ENCODE assay signal across 17 cellular contexts in genomic region chr15:42603978-42604377, GRCh38. TPM values are rescaled to one million over a fixed set of nuclear protein-coding genes. Genes with fewer than 3 reads are reported as not detected.
DNase-seq lines count a peak whose midpoint lies in the region; ATAC-seq, FAIRE-seq and TF ChIP-seq lines count a peak whose summit lies in the region.
"Had no signal": no experiment of that assay in that cellular context is flagged by ENCODE, and none has a peak within 500 bp of the region (broad histone marks: within the 10 kb centered on the region; RNA-seq: fewer than 3 reads in every experiment).

No MANE protein-coding gene starts in this region.

- H3K36me3 ChIP-seq in CD4-positive, CD25-positive, alpha-beta regulatory T cell (ENCODE audit: control insufficient read depth, insufficient read depth, low read length): no peaks in the 10 kb centered on the region
- H3K36me3 ChIP-seq in OCI-LY7 (ENCODE audit: insufficient read depth, low read length) (peaks cover 44% of the 10 kb centered on the region), GM12878 (ENCODE audit: control insufficient read depth in 2 of 2, insufficient read depth in 2 of 2, low read length in 1 of 2) (no peaks in the 10 kb centered on the region; a peak in 1 of 4 replicates), suprapubic skin (no peaks in the 10 kb centered on the region), WERI-Rb-1 (peaks cover 25% of the 10 kb centered on the region)

- peaks cover 41% of the 10 kb centered on the region for H3K4me1 ChIP-seq in CD4-positive, CD25-positive, alpha-beta regulatory T cell (ENCODE audit: control insufficient read depth, insufficient read depth, low read length, poor library complexity, severe bottlenecking)
- peaks cover 66% of the 10 kb centered on the region for H3K4me1 ChIP-seq in OCI-LY7 (ENCODE audit: insufficient read depth, low read length, poor library complexity, severe bottlenecking)
- H3K4me1 ChIP-seq in GM12878 (ENCODE audit: control insufficient read depth, insufficient read depth, low read length): peaks cover 50% of the 10 kb centered on the region
- peaks cover 26% of the 10 kb centered on the region for H3K4me1 ChIP-seq in suprapubic skin

- peaks cover 39% of the 10 kb centered on the region for H3K4me1 Mint-ChIP-seq in T-helper 2 cell treated with Interferon-gamma antibody and Interleukin-4, amounts not matched to agents 5 μg/mL and 100 μg/mL, for 36 hours (ENCODE audit: low read depth)
- H3K4me1 Mint-ChIP-seq in CD4-positive, CD25-positive, alpha-beta regulatory T cell: peaks cover 25 to 51% (median 34%) of the 10 kb centered on the region in 4 donors

- in situ Hi-C loops in GM12878 (cut with MboI): no loop called here

- H3K9me3 ChIP-seq in CD4-positive, CD25-positive, alpha-beta regulatory T cell (ENCODE audit: control insufficient read depth in 2 of 2, low read length in 2 of 2): no peaks in the 10 kb centered on the region
- peaks cover 25% of the 10 kb centered on the region for H3K9me3 ChIP-seq in OCI-LY7 (ENCODE audit: low read length)
- H3K9me3 ChIP-seq in GM12878 (replicated peaks; ENCODE audit: control insufficient read depth, insufficient read depth, low read length): peaks cover 11% of the 10 kb centered on the region
- H3K9me3 ChIP-seq in suprapubic skin: no peaks in the 10 kb centered on the region
- peaks cover 4% of the 10 kb centered on the region for H3K9me3 ChIP-seq in WERI-Rb-1 (ENCODE audit: severe bottlenecking)

- intact Hi-C loops in OCI-LY7 (cut with micrococcal nuclease; ENCODE audit: unreplicated experiment): no loop called here
- intact Hi-C loops in GM12878 (cut with micrococcal nuclease; ENCODE audit: unreplicated experiment): no loop called here

- TF ChIP-seq CTCF in OCI-LY7 (conservative IDR thresholded peaks at IDR 0.05; ENCODE audit: low read length): no peak
- TF ChIP-seq CTCF in GM12878 (IDR thresholded peaks at IDR 0.05 in 2 of 3, conservative IDR thresholded peaks at IDR 0.05 in 1 of 3; ENCODE audit: control insufficient read depth in 2 of 3, extremely low read depth in 1 of 3, insufficient read depth in 1 of 3, low read depth in 3 of 3, low read length in 3 of 3): no peak
- no peak for TF ChIP-seq CTCF in suprapubic skin (IDR thresholded peaks at IDR 0.05)
- no peak for TF ChIP-seq CTCF in WERI-Rb-1 (IDR thresholded peaks at IDR 0.05; ENCODE audit: low read depth, low read length)

- no peak for DNase-seq in T-helper 2 cell treated with Interferon-gamma antibody and Interleukin-4, amounts not matched to agents 5 μg/mL and 100 μg/mL, for 36 hours (ENCODE audit: low spot score)
- no peak for DNase-seq in T-helper 2 cell
- no peak for DNase-seq in CD4-positive, CD25-positive, alpha-beta regulatory T cell
- DNase-seq in OCI-LY7 (ENCODE audit: low spot score): no peak
- no peak for DNase-seq in GM12878 (ENCODE audit: low read depth, low spot score)
- no peak for DNase-seq in EL
- DNase-seq in suprapubic skin (ENCODE audit: low spot score in 2 of 2): no peak
- DNase-seq in WERI-Rb-1: no peak
- DNase-seq: 8988T; CD8-positive, alpha-beta memory T cell; DMS53; H9; NCI-H1105 treated with DMSO at 0.1 percent for 48 hours; NCI-H1694; NCI-H2081 treated with DMSO at 0.1 percent for 48 hours had no signal

- H3K36me3 Mint-ChIP-seq in T-helper 2 cell treated with Interferon-gamma antibody and Interleukin-4, amounts not matched to agents 5 μg/mL and 100 μg/mL, for 36 hours (ENCODE audit: low read depth): peaks cover 25% of the 10 kb centered on the region
- H3K36me3 Mint-ChIP-seq in CD4-positive, CD25-positive, alpha-beta regulatory T cell: peaks cover 5% of the 10 kb centered on the region

- no peaks in the 10 kb centered on the region for H4K20me1 ChIP-seq in OCI-LY7 (ENCODE audit: insufficient read depth, low read length)
- H4K20me1 ChIP-seq in GM12878 (ENCODE audit: control insufficient read depth, insufficient read depth): no peaks in the 10 kb centered on the region

- CTCF ChIA-PET in OCI-LY7 (lab: Charles Lee; ENCODE audit: unreplicated experiment) (no interaction called here), GM12878 (lab: Yijun Ruan, JAX) (interaction anchor here (0.6 to 1.1 kb wide), 3 partner anchors 22 to 114 kb away, joined by 3 to 4 read pairs (median 3); no protein-coding TSS in a partner anchor)

- no peaks in the 10 kb centered on the region for H3K27me3 Mint-ChIP-seq in T-helper 2 cell treated with Interferon-gamma antibody and Interleukin-4, amounts not matched to agents 5 μg/mL and 100 μg/mL, for 36 hours (ENCODE audit: low read depth)
- H3K27me3 Mint-ChIP-seq in CD4-positive, CD25-positive, alpha-beta regulatory T cell: no peaks in the 10 kb centered on the region

- RAD21 ChIA-PET in GM12878 (lab: Charles Lee; ENCODE audit: unreplicated experiment): interaction anchor here (2.1 kb wide), 1 partner anchor 29 kb away, joined by 10 read pairs; the partner anchor contains the start of gene STARD9

- BruUV-seq in OCI-LY7 (replicated peaks; lab: Mats Ljungman, UMichigan) (no TSS peak), GM12878 (replicated peaks; lab: Mats Ljungman, UMichigan) (no TSS peak)

- H3K27ac Mint-ChIP-seq in T-helper 2 cell treated with Interferon-gamma antibody and Interleukin-4, amounts not matched to agents 5 μg/mL and 100 μg/mL, for 36 hours: peak overlapping the region; percentile 84
- H3K27ac Mint-ChIP-seq in CD4-positive, CD25-positive, alpha-beta regulatory T cell: peak overlapping the region in 2 of 3 donors; percentile 3 to 67

- no peaks in the 10 kb centered on the region for H3K27me3 ChIP-seq in CD4-positive, CD25-positive, alpha-beta regulatory T cell (ENCODE audit: control insufficient read depth, insufficient read depth, low read length)
- H3K27me3 ChIP-seq in GM12878 (replicated peaks in 1 of 2; ENCODE audit: control insufficient read depth in 2 of 2, insufficient read depth in 2 of 2, low read length in 1 of 2) (no peaks in the 10 kb centered on the region), suprapubic skin (no peaks in the 10 kb centered on the region), WERI-Rb-1 (ENCODE audit: insufficient read depth, low read depth, severe bottlenecking) (no peaks in the 10 kb centered on the region)

- no peak for FAIRE-seq in GM12878 (lab: Jason Lieb, UNC)
- FAIRE-seq: RCC 7860 had no signal

- peak overlapping the region; percentile 60 for H3K4me3 Mint-ChIP-seq in T-helper 2 cell treated with Interferon-gamma antibody and Interleukin-4, amounts not matched to agents 5 μg/mL and 100 μg/mL, for 36 hours
- H3K4me3 Mint-ChIP-seq in CD4-positive, CD25-positive, alpha-beta regulatory T cell: no peak overlapping the region
- H3K4me3 Mint-ChIP-seq: H9 had no signal

- POLR2A ChIA-PET in OCI-LY7 (lab: Charles Lee): no interaction called here
- POLR2A ChIA-PET in GM12878 (lab: Charles Lee): interaction anchor here (0.6 to 5.5 kb wide), 2 partner anchors 27 to 628 kb away, joined by 3 to 38 read pairs; partner anchors contain the start of gene STARD9

- no peaks in the 10 kb centered on the region for H3K9me2 ChIP-seq in OCI-LY7 (ENCODE audit: insufficient read depth, low read length)

- ATAC-seq in CD4-positive, CD25-positive, alpha-beta regulatory T cell (ENCODE audit: low read depth in 2 of 2): no peak
- no peak for ATAC-seq in GM12878
- ATAC-seq: Right ventricle myocardium inferior had no signal

- H3K9me3 Mint-ChIP-seq in T-helper 2 cell treated with Interferon-gamma antibody and Interleukin-4, amounts not matched to agents 5 μg/mL and 100 μg/mL, for 36 hours: peaks cover 9% of the 10 kb centered on the region
- H3K9me3 Mint-ChIP-seq in CD4-positive, CD25-positive, alpha-beta regulatory T cell: no peaks in the 10 kb centered on the region
- H3K9me3 Mint-ChIP-seq: CD8-positive, alpha-beta memory T cell had no signal

- no peak overlapping the region for H2AFZ ChIP-seq in OCI-LY7 (ENCODE audit: low read length)
- peak overlapping the region; percentile 21; the same call in 1 of the 2 replicates for H2AFZ ChIP-seq in GM12878 (ENCODE audit: control insufficient read depth, low read depth, low read length)

- no peak overlapping the region for H3K9ac ChIP-seq in GM12878 (ENCODE audit: control insufficient read depth, insufficient read depth, low read length)

- SMC1A ChIA-PET in GM12878 (lab: Charles Lee; ENCODE audit: uncharacterized antibody, unreplicated experiment): interaction anchor here (1.0 to 2.8 kb wide), 6 partner anchors 9 to 30 kb away, joined by 3 to 15 read pairs (median 6); partner anchors contain the start of gene STARD9

- WGBS in GM12878 (ENCODE audit: insufficient coverage, insufficient replicate concordance, low lambda C conversion rate, missing lambda C conversion rate): 64% methylated on average over 2 of the region's 2 CpGs
- WGBS in suprapubic skin: 88% methylated on average over 2 of the region's 2 CpGs

- H3K27ac ChIP-seq in CD4-positive, CD25-positive, alpha-beta regulatory T cell (ENCODE audit: insufficient read depth, low read length, poor library complexity, severe bottlenecking): no peak overlapping the region
- peak overlapping the region; percentile 83 for H3K27ac ChIP-seq in OCI-LY7 (ENCODE audit: low read depth, low read length, poor library complexity, severe bottlenecking)
- H3K27ac ChIP-seq in GM12878 (ENCODE audit: control insufficient read depth, insufficient read depth): no peak overlapping the region; the same call in 1 of the 2 replicates
- no peak overlapping the region for H3K27ac ChIP-seq in suprapubic skin
- H3K27ac ChIP-seq in WERI-Rb-1: no peak overlapping the region

- TF ChIP-seq POLR2A in GM12878 (IDR thresholded peaks at IDR 0.05; ENCODE audit: low read depth, low read length): no peak
- TF ChIP-seq POLR2A in suprapubic skin (IDR thresholded peaks at IDR 0.05): no peak

- H3K4me3 ChIP-seq in CD4-positive, CD25-positive, alpha-beta regulatory T cell (ENCODE audit: low read depth, low read length): no peak overlapping the region
- no peak overlapping the region for H3K4me3 ChIP-seq in OCI-LY7 (ENCODE audit: low read depth, low read length, poor library complexity, severe bottlenecking)
- H3K4me3 ChIP-seq in GM12878: no peak overlapping the region
- no peak overlapping the region for H3K4me3 ChIP-seq in suprapubic skin
- H3K4me3 ChIP-seq in WERI-Rb-1 (ENCODE audit: low read depth, low read length): no peak overlapping the region

- TF ChIP-seq EP300 in GM12878 (IDR thresholded peaks at IDR 0.05; ENCODE audit: borderline replicate concordance in 1 of 2, control insufficient read depth in 1 of 2, low read depth in 2 of 2, low read length in 2 of 2): no peak
- TF ChIP-seq EP300 in suprapubic skin (IDR thresholded peaks at IDR 0.05): no peak

- no peaks in the 10 kb centered on the region for H3K79me2 ChIP-seq in OCI-LY7 (ENCODE audit: insufficient read depth, low read depth, low read length)
- peaks cover 2% of the 10 kb centered on the region; the same call in 1 of the 2 replicates for H3K79me2 ChIP-seq in GM12878 (ENCODE audit: control insufficient read depth, insufficient read depth, low read length)

- H3K4me2 ChIP-seq in OCI-LY7 (ENCODE audit: low read length): peak overlapping the region; percentile 55; the same call in 1 of the 2 replicates
- H3K4me2 ChIP-seq in GM12878 (ENCODE audit: control insufficient read depth, insufficient read depth): no peak overlapping the region

- no peak for TF ChIP-seq RAD21 in GM12878 (IDR thresholded peaks at IDR 0.05; ENCODE audit: insufficient read depth, low read depth, low read length)

RNA-seq across cellular contexts. Expression of gene STARD9, which starts 28.6 kb away (rescaled TPM):
- 9.8 TPM for total RNA-seq in CD4-positive, CD25-positive, alpha-beta regulatory T cell
- polyA plus RNA-seq in CD4-positive, CD25-positive, alpha-beta regulatory T cell: under 1 TPM; 0.07 to 0.24 (median 0.14) TPM
- total RNA-seq in OCI-LY7 (2014; rRNA removed; shearing (Covaris generic)): 15.3 and 15.4 TPM in 2 replicates
- total RNA-seq in OCI-LY7 (2022): 8.9 and 9.4 TPM in 2 replicates
- 144 and 149 TPM in 2 replicates for total RNA-seq in GM12878 (2013; cell fraction: nucleolus; rRNA removed)
- 7.7 and 9.4 TPM in 2 replicates for total RNA-seq in GM12878 (2014; rRNA removed)
- total RNA-seq in GM12878 (2014; rRNA removed; fragmentation: Illumina TruSeq; extraction: Trizol): 7.5 and 8.1 TPM in 2 replicates
- total RNA-seq in GM12878 (2021): 8.4 and 11.5 TPM in 2 replicates
- polyA plus RNA-seq in GM12878 (2011; ENCODE audit: low read depth): 3.7 TPM
- polyA plus RNA-seq in GM12878 (2011; rRNA removed): 3.6 and 4.7 TPM in 2 replicates
- 3.5 and 3.6 TPM in 2 replicates for polyA plus RNA-seq in GM12878 (2011; cell fraction: cytosol; rRNA removed)
- 22.7 and 25.2 TPM in 2 replicates for polyA plus RNA-seq in GM12878 (2011; cell fraction: nucleus; rRNA removed)
- polyA plus RNA-seq in GM12878 (2012): 4.9 and 6.5 TPM in 2 replicates
- polyA plus RNA-seq in GM12878 (2014; fragmentation: Illumina TruSeq; extraction: Trizol): 8.6 and 8.7 TPM in 2 replicates
- 1 to 10 TPM in 1 of 2 experiments, under 1 TPM in 1; 0.58 to 1.1 TPM for polyA plus RNA-seq in GM12878 (2014; fragmentation: Nextera tagmentation; extraction: Ambion mirVana)
- polyA plus RNA-seq in GM12878 (2014; rRNA removed): 8.2 and 9.3 TPM in 2 replicates
- 1 to 10 TPM; 2.7 to 2.9 TPM for polyA plus RNA-seq in GM12878 (2016; fragmentation: Nextera tagmentation; extraction: Ambion mirVana)
- 8.9 and 11.0 TPM in 2 replicates for polyA minus RNA-seq in GM12878 (2011; rRNA and poly(A)+ RNA removed)
- 1.5 and 2.0 TPM in 2 replicates for polyA minus RNA-seq in GM12878 (2011; cell fraction: cytosol; rRNA and poly(A)+ RNA removed)
- 10.2 and 13.9 TPM in 2 replicates for polyA minus RNA-seq in GM12878 (2011; cell fraction: nucleus; rRNA and poly(A)+ RNA removed)
- total RNA-seq in suprapubic skin: 10 to 100 TPM in 1 of 4 donors, 1 to 10 TPM in 3; 5.0 to 24.6 (median 7.6) TPM

RNA-seq across cellular contexts. Expression of gene HAUS2, which starts 55.3 kb away (rescaled TPM):
- 24.4 TPM for total RNA-seq in CD4-positive, CD25-positive, alpha-beta regulatory T cell
- 10 to 100 TPM; 21.0 to 33.1 (median 25.1) TPM for polyA plus RNA-seq in CD4-positive, CD25-positive, alpha-beta regulatory T cell
- total RNA-seq in OCI-LY7 (2014; rRNA removed; shearing (Covaris generic)): 44.9 and 50.4 TPM in 2 replicates
- total RNA-seq in OCI-LY7 (2022) (40.3 and 43.7 TPM in 2 replicates), GM12878 (2014; rRNA removed) (40.6 and 40.7 TPM in 2 replicates), GM12878 (2014; rRNA removed; fragmentation: Illumina TruSeq; extraction: Trizol) (37.5 and 41.8 TPM in 2 replicates), GM12878 (2021) (26.7 and 33.5 TPM in 2 replicates), suprapubic skin (10 to 100 TPM; 16.9 to 33.2 (median 19.2) TPM)
- 16.7 and 25.2 TPM in 2 replicates for total RNA-seq in GM12878 (2013; cell fraction: nucleolus; rRNA removed)
- 15.2 TPM for polyA plus RNA-seq in GM12878 (2011; ENCODE audit: low read depth)
- polyA plus RNA-seq in GM12878 (2011; rRNA removed) (45.2 and 80.6 TPM in 2 replicates), GM12878 (2014; fragmentation: Illumina TruSeq; extraction: Trizol) (40.6 and 48.3 TPM in 2 replicates), GM12878 (2014; fragmentation: Nextera tagmentation; extraction: Ambion mirVana) (10 to 100 TPM; 30.8 to 37.0 TPM), GM12878 (2014; rRNA removed) (25.3 and 28.7 TPM in 2 replicates), GM12878 (2016; fragmentation: Nextera tagmentation; extraction: Ambion mirVana) (10 to 100 TPM; 54.0 to 59.3 TPM)
- polyA plus RNA-seq in GM12878 (2011; cell fraction: cytosol; rRNA removed): 19.5 and 24.6 TPM in 2 replicates
- 6.9 and 8.6 TPM in 2 replicates for polyA plus RNA-seq in GM12878 (2011; cell fraction: nucleus; rRNA removed)
- 17.9 and 26.5 TPM in 2 replicates for polyA plus RNA-seq in GM12878 (2012)
- 19.1 and 19.2 TPM in 2 replicates for polyA minus RNA-seq in GM12878 (2011; rRNA and poly(A)+ RNA removed)
- 10.1 and 12.4 TPM in 2 replicates for polyA minus RNA-seq in GM12878 (2011; cell fraction: cytosol; rRNA and poly(A)+ RNA removed)
- polyA minus RNA-seq in GM12878 (2011; cell fraction: nucleus; rRNA and poly(A)+ RNA removed): 3.0 and 3.9 TPM in 2 replicates

RNA-seq across cellular contexts. Expression of gene LRRC57, which starts 55.4 kb away (rescaled TPM):
- 36.0 TPM for total RNA-seq in CD4-positive, CD25-positive, alpha-beta regulatory T cell
- polyA plus RNA-seq in CD4-positive, CD25-positive, alpha-beta regulatory T cell: 10 to 100 TPM in 1 of 4 donors, 1 to 10 TPM in 3; 5.8 to 11.6 (median 7.3) TPM
- 17.9 and 18.5 TPM in 2 replicates for total RNA-seq in OCI-LY7 (2014; rRNA removed; shearing (Covaris generic))
- total RNA-seq in OCI-LY7 (2022): 21.1 and 29.0 TPM in 2 replicates
- total RNA-seq in GM12878 (2013; cell fraction: nucleolus; rRNA removed): 27.7 and 30.2 TPM in 2 replicates
- 5.9 and 8.1 TPM in 2 replicates for total RNA-seq in GM12878 (2014; rRNA removed)
- total RNA-seq in GM12878 (2014; rRNA removed; fragmentation: Illumina TruSeq; extraction: Trizol): 11.4 and 12.2 TPM in 2 replicates
- total RNA-seq in GM12878 (2021): 10.4 and 11.1 TPM in 2 replicates
- polyA plus RNA-seq in GM12878 (2011; ENCODE audit: low read depth): 4.2 TPM
- 11.6 and 15.7 TPM in 2 replicates for polyA plus RNA-seq in GM12878 (2011; rRNA removed)
- 12.5 and 14.4 TPM in 2 replicates for polyA plus RNA-seq in GM12878 (2011; cell fraction: cytosol; rRNA removed)
- 7.3 and 10.0 TPM in 2 replicates for polyA plus RNA-seq in GM12878 (2011; cell fraction: nucleus; rRNA removed)
- polyA plus RNA-seq in GM12878 (2012): 6.3 and 7.5 TPM in 2 replicates
- polyA plus RNA-seq in GM12878 (2014; fragmentation: Illumina TruSeq; extraction: Trizol): 10.3 and 11.9 TPM in 2 replicates
- polyA plus RNA-seq in GM12878 (2014; fragmentation: Nextera tagmentation; extraction: Ambion mirVana): 1 to 10 TPM; 5.2 to 5.8 TPM
- 7.0 and 7.7 TPM in 2 replicates for polyA plus RNA-seq in GM12878 (2014; rRNA removed)
- 10 to 100 TPM in 1 of 2 experiments, 1 to 10 TPM in 1; 8.3 to 10.9 TPM for polyA plus RNA-seq in GM12878 (2016; fragmentation: Nextera tagmentation; extraction: Ambion mirVana)
- 8.1 and 9.7 TPM in 2 replicates for polyA minus RNA-seq in GM12878 (2011; rRNA and poly(A)+ RNA removed)
- polyA minus RNA-seq in GM12878 (2011; cell fraction: cytosol; rRNA and poly(A)+ RNA removed): 1.7 and 3.7 TPM in 2 replicates
- polyA minus RNA-seq in GM12878 (2011; cell fraction: nucleus; rRNA and poly(A)+ RNA removed): 4.1 and 7.1 TPM in 2 replicates
- 10 to 100 TPM; 20.9 to 46.9 (median 31.8) TPM for total RNA-seq in suprapubic skin
